9 cellular contexts compared by ENCODE assay signal in genomic region chr1:88998716-88999115, GRCh38. TPM values are rescaled to one million over a fixed set of nuclear protein-coding genes. Genes with fewer than 3 reads are reported as not detected.
DNase-seq lines count a peak whose midpoint lies in the region; ATAC-seq and TF ChIP-seq lines count a peak whose summit lies in the region.
"Had no signal": no experiment of that assay in that cellular context is flagged by ENCODE, and none has a peak within 500 bp of the region (broad histone marks: within the 10 kb centered on the region; RNA-seq: fewer than 3 reads in every experiment).

No MANE protein-coding gene starts in this region.

- no peak overlapping the region for H3K27ac Mint-ChIP-seq in stimulated activated naive CD8-positive, alpha-beta T cell treated with anti-CD3 and anti-CD28 coated beads, Interleukin-15, amount 100 ng/mL, for 72 hours
- H3K27ac Mint-ChIP-seq: activated naive CD8-positive, alpha-beta T cell had no signal

- H3K4me3 Mint-ChIP-seq in stimulated activated naive CD8-positive, alpha-beta T cell treated with anti-CD3 and anti-CD28 coated beads, Interleukin-15, amount 100 ng/mL, for 72 hours, result no peak overlapping the region
- H3K4me3 Mint-ChIP-seq: activated naive CD8-positive, alpha-beta T cell had no signal

- DNase-seq in EH (ENCODE audit: low read depth) (peak; percentile 74), NCI-H524 (lab: John Stamatoyannopoulos, UW) (peak; percentile 68 to 81), astrocyte of the cerebellum (ENCODE audit: low read depth) (peak; percentile 66), iPS-NIHi11 (ENCODE audit: low spot score) (peak; percentile 34), posterior vena cava (ENCODE audit: low spot score) (no peak)
- DNase-seq in stimulated activated naive CD8-positive, alpha-beta T cell treated with anti-CD3 and anti-CD28 coated beads, Interleukin-15, amount 100 ng/mL, for 72 hours, result no peak

- H3K27me3 Mint-ChIP-seq in stimulated activated naive CD8-positive, alpha-beta T cell treated with anti-CD3 and anti-CD28 coated beads, Interleukin-15, amount 100 ng/mL, for 72 hours, result no peaks in the 10 kb centered on the region
- H3K27me3 Mint-ChIP-seq: activated naive CD8-positive, alpha-beta T cell had no signal

- intact Hi-C loops in posterior vena cava (cut with DNase I), result loop anchor here in 1 of 2 donors (5.0 kb wide), 1 partner anchor 359 kb away; no protein-coding TSS in a partner anchor

- peaks cover 52% of the 10 kb centered on the region for H3K4me1 Mint-ChIP-seq in stimulated activated naive CD8-positive, alpha-beta T cell treated with anti-CD3 and anti-CD28 coated beads, Interleukin-15, amount 100 ng/mL, for 72 hours

- ATAC-seq in GM19467 (IDR thresholded peaks at IDR 0.05; ENCODE audit: unreplicated experiment) (peak; percentile 62), HG03469 (IDR thresholded peaks at IDR 0.05; ENCODE audit: unreplicated experiment) (peak; percentile 86)
- peak; percentile 90 for ATAC-seq in stimulated activated naive CD8-positive, alpha-beta T cell treated with anti-CD3 and anti-CD28 coated beads, Interleukin-15, amount 100 ng/mL, for 72 hours

- peaks cover 8 to 10% of the 10 kb centered on the region in 2 donors for H3K9me3 Mint-ChIP-seq in stimulated activated naive CD8-positive, alpha-beta T cell treated with anti-CD3 and anti-CD28 coated beads, Interleukin-15, amount 100 ng/mL, for 72 hours

- H3K4me3 ChIP-seq in astrocyte of the cerebellum (ENCODE audit: low read depth, low read length), result no peak overlapping the region

- TF ChIP-seq CTCF in astrocyte of the cerebellum (IDR thresholded peaks at IDR 0.05; ENCODE audit: low read depth, low read length, missing control alignments), result peak; percentile 19

- in situ Hi-C loops in astrocyte of the cerebellum (cut with HindIII; ENCODE audit: low sequenced_read_pairs), result no loop called here

RNA-seq across cellular contexts. Expression of gene KYAT3, which starts 6.3 kb away (rescaled TPM):
- 10 to 100 TPM; 20.4 to 21.2 TPM for total RNA-seq in posterior vena cava

RNA-seq across cellular contexts. Expression of gene RBMXL1, which starts 6.3 kb away (rescaled TPM):
- 10 to 100 TPM; 15.6 to 16.1 TPM for total RNA-seq in posterior vena cava

RNA-seq across cellular contexts. Expression of gene GBP3, which starts 23.9 kb away (rescaled TPM):
- 10 to 100 TPM; 15.3 to 28.4 TPM for total RNA-seq in posterior vena cava

Comparison
In these comparisons a context has a peak if more than half of its experiments do, and no peak if none do; other contexts are left out.
1. DNase-seq: peak in EH (single experiment), NCI-H524 (2 of 2), astrocyte of the cerebellum (single experiment) and iPS-NIHi11 (single experiment); none in stimulated activated naive CD8-positive, alpha-beta T cell treated with anti-CD3 and anti-CD28 coated beads, Interleukin-15, amount 100 ng/mL, for 72 hours (0 of 2) and posterior vena cava (single experiment).
2. Peak in every context shown above with its lines, with median percentiles within 50 percentile points of each other: ATAC-seq.